8 cellular contexts compared by ENCODE assay signal in the genomic region with DNA sequence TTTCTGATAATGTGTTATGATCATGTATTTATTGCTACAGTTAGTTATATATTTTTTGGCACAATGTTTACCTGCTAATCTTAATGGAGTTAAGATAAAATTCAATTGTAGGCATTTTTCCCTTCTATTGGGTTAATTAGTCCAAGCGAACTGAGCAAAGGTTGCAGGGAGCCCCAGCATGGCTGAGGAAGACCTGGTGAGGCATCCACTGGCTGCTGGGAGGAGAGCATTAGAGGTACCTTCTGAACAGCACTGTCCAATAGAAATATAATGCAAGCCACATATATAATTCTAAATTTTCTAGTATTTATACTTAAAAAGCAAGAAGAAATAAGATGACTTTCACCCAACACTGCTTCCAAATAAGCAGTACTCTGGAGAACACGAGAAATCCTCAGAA. TPM values are rescaled to one million over a fixed set of nuclear protein-coding genes. Genes with fewer than 3 reads are reported as not detected.
DNase-seq lines count a peak whose midpoint lies in the region; ATAC-seq and TF ChIP-seq lines count a peak whose summit lies in the region.

No MANE protein-coding gene starts in this region.

- no peak for DNase-seq in neuronal stem cell (ENCODE audit: low spot score)
- DNase-seq in stimulated activated CD4-positive, alpha-beta T cell treated with anti-CD3 and anti-CD28 coated beads, Interleukin-4, amount 100 ng/mL, for 24 hours = no peak
- DNase-seq in MV-4-11 (lab: John Stamatoyannopoulos, UW) = no peak

- no peak overlapping the region for H3K4me3 ChIP-seq in KMS-11 (IDR thresholded peaks at IDR 0.05; ENCODE audit: insufficient read depth, low read depth, low read length)
- H3K4me3 ChIP-seq in duodenal mucosa (ENCODE audit: low read depth in 1 of 2, low read length in 2 of 2) = peak overlapping the region; percentile 85 to 93
- H3K4me3 ChIP-seq in neuronal stem cell (ENCODE audit: low read length in 2 of 2) = peak overlapping the region; percentile 68 to 98

- no peak overlapping the region for H4K8ac ChIP-seq in neuronal stem cell (ENCODE audit: low read depth, low read length)

- H2AK5ac ChIP-seq in neuronal stem cell (ENCODE audit: low read depth, low read length) = no peak overlapping the region

- no peaks in the 10 kb centered on the region for H4K20me1 ChIP-seq in KMS-11 (ENCODE audit: insufficient read depth)

- H2BK120ac ChIP-seq in neuronal stem cell (ENCODE audit: low read depth, low read length) = no peak overlapping the region

- H3K14ac ChIP-seq in neuronal stem cell (ENCODE audit: low read length) = no peak overlapping the region

- H4K91ac ChIP-seq in neuronal stem cell (ENCODE audit: low read depth, low read length, poor library complexity) = no peak overlapping the region

- H3K9me3 ChIP-seq in duodenal mucosa (ENCODE audit: control insufficient read depth in 1 of 2, low read length in 2 of 2) (no peaks in the 10 kb centered on the region), neuronal stem cell (replicated peaks in 1 of 2; ENCODE audit: control insufficient read depth in 2 of 2, insufficient read depth in 1 of 2, low read depth in 1 of 2, low read length in 2 of 2) (no peaks in the 10 kb centered on the region)

- peak overlapping the region; percentile 65 for H2AFZ ChIP-seq in KMS-11 (ENCODE audit: low read depth)
- peak overlapping the region; percentile 84 for H2AFZ ChIP-seq in neuronal stem cell (ENCODE audit: low read length)

- H3K9ac ChIP-seq in KMS-11 = peak overlapping the region; percentile 61; the same call in 1 of the 2 replicates
- H3K9ac ChIP-seq in duodenal mucosa (ENCODE audit: low read depth in 1 of 2, low read length in 2 of 2) = peak overlapping the region; percentile 53 to 66
- no peak overlapping the region for H3K9ac ChIP-seq in neuronal stem cell (ENCODE audit: low read depth, low read length, poor library complexity)

- no peak overlapping the region for H2BK15ac ChIP-seq in neuronal stem cell (ENCODE audit: low read length)

- TF ChIP-seq CTCF in KMS-11 (conservative IDR thresholded peaks at IDR 0.05; ENCODE audit: low read depth, low read length) = no peak

- no peak overlapping the region for H2BK12ac ChIP-seq in neuronal stem cell (ENCODE audit: low read length)

- TF ChIP-seq POLR2A in GM18505 (IDR thresholded peaks at IDR 0.05; ENCODE audit: borderline replicate concordance, extremely low read depth, insufficient read depth, insufficient read length) = no peak

- no peak overlapping the region for H3K18ac ChIP-seq in neuronal stem cell (ENCODE audit: low read length)

- no peak overlapping the region for H2BK5ac ChIP-seq in neuronal stem cell (ENCODE audit: low read length)

- WGBS in neuronal stem cell (ENCODE audit: extremely low coverage in 2 of 2, insufficient read length in 2 of 2, insufficient replicate concordance in 1 of 2), 2 donors = no CpG with 5 or more reads among the region's 2 CpGs

- ATAC-seq in GM18511 (IDR thresholded peaks at IDR 0.05; ENCODE audit: unreplicated experiment) = peak; percentile 19
- ATAC-seq in GM18505 (IDR thresholded peaks at IDR 0.05; ENCODE audit: unreplicated experiment) = no peak
- no peak for ATAC-seq in HG02642 (IDR thresholded peaks at IDR 0.05; ENCODE audit: poor library complexity, unreplicated experiment)

- peaks cover 29% of the 10 kb centered on the region for H3K4me1 ChIP-seq in KMS-11 (ENCODE audit: low read depth, poor library complexity, severe bottlenecking)
- peaks cover 23 to 26% of the 10 kb centered on the region in 2 donors for H3K4me1 ChIP-seq in duodenal mucosa (ENCODE audit: control insufficient read depth in 1 of 2, insufficient read depth in 2 of 2, low read length in 2 of 2)
- peaks cover 0 to 2% of the 10 kb centered on the region in 2 donors for H3K4me1 ChIP-seq in neuronal stem cell (ENCODE audit: control insufficient read depth in 2 of 2, insufficient read depth in 1 of 2, low read depth in 1 of 2, low read length in 2 of 2)

- no peak overlapping the region for H3K4ac ChIP-seq in neuronal stem cell (ENCODE audit: low read length)

- H3K79me1 ChIP-seq in neuronal stem cell (ENCODE audit: low read depth, low read length) = no peaks in the 10 kb centered on the region

- H3K23ac ChIP-seq in neuronal stem cell (ENCODE audit: low read depth, low read length, poor library complexity) = no peak overlapping the region

- peaks cover 23% of the 10 kb centered on the region for H3K79me2 ChIP-seq in KMS-11 (ENCODE audit: insufficient read depth, low read depth)

- H3K4me2 ChIP-seq in KMS-11 = peak overlapping the region; percentile 84
- no peak overlapping the region for H3K4me2 ChIP-seq in neuronal stem cell (ENCODE audit: insufficient read depth, low read length, poor library complexity, severe bottlenecking)

- no peaks in the 10 kb centered on the region for H3K36me3 ChIP-seq in KMS-11 (ENCODE audit: insufficient read depth)
- H3K36me3 ChIP-seq in duodenal mucosa (ENCODE audit: control insufficient read depth in 1 of 2, insufficient read depth in 2 of 2, low read length in 2 of 2) = peaks cover 3 to 6% of the 10 kb centered on the region in 2 donors
- peaks cover 3 to 16% of the 10 kb centered on the region in 2 donors for H3K36me3 ChIP-seq in neuronal stem cell (replicated peaks in 1 of 2; ENCODE audit: control insufficient read depth in 2 of 2, insufficient read depth in 2 of 2, low read length in 2 of 2)

- H3K27ac ChIP-seq in KMS-11 = peak overlapping the region; percentile 66
- no peak overlapping the region for H3K27ac ChIP-seq in duodenal mucosa (ENCODE audit: low read depth, low read length)
- H3K27ac ChIP-seq in neuronal stem cell (replicated peaks; ENCODE audit: low read length) = no peak overlapping the region

- H3K27me3 ChIP-seq in KMS-11 (ENCODE audit: insufficient read depth, low read depth) = no peaks in the 10 kb centered on the region
- H3K27me3 ChIP-seq in duodenal mucosa (ENCODE audit: control insufficient read depth in 1 of 2, insufficient read depth in 2 of 2, low read length in 2 of 2) = no peaks in the 10 kb centered on the region
- no peaks in the 10 kb centered on the region for H3K27me3 ChIP-seq in neuronal stem cell (ENCODE audit: control insufficient read depth in 3 of 3, insufficient read depth in 3 of 3, low read depth in 1 of 3, low read length in 3 of 3)

RNA-seq across cellular contexts. Expression of a gene that starts 0.7 kb away (rescaled TPM):
- 49.6 TPM for polyA plus RNA-seq in neuronal stem cell (2013, experiment 1 of 2)
- 51.7 TPM for polyA plus RNA-seq in neuronal stem cell (2013, experiment 2 of 2)

RNA-seq across cellular contexts. Expression of a gene that starts 17.9 kb away (rescaled TPM):
- 42.1 TPM for polyA plus RNA-seq in neuronal stem cell (2013, experiment 1 of 2)
- 42.6 TPM for polyA plus RNA-seq in neuronal stem cell (2013, experiment 2 of 2)

RNA-seq across cellular contexts. Expression of a gene that starts 18.7 kb away (rescaled TPM):
- 49.9 TPM for polyA plus RNA-seq in neuronal stem cell (2013, experiment 1 of 2)
- 52.2 TPM for polyA plus RNA-seq in neuronal stem cell (2013, experiment 2 of 2)

RNA-seq across cellular contexts. Expression of a gene that starts 19.9 kb away (rescaled TPM):
- polyA plus RNA-seq in neuronal stem cell (2013, experiment 1 of 2) = 1.2 TPM
- 1.6 TPM for polyA plus RNA-seq in neuronal stem cell (2013, experiment 2 of 2)

RNA-seq across cellular contexts. Expression of a gene that starts 38.9 kb away (rescaled TPM):
- polyA plus RNA-seq in neuronal stem cell (2013, experiment 1 of 2) = 0.04 TPM
- 0.03 TPM for polyA plus RNA-seq in neuronal stem cell (2013, experiment 2 of 2)
